18 cellular contexts compared by ENCODE assay signal in the genomic region with DNA sequence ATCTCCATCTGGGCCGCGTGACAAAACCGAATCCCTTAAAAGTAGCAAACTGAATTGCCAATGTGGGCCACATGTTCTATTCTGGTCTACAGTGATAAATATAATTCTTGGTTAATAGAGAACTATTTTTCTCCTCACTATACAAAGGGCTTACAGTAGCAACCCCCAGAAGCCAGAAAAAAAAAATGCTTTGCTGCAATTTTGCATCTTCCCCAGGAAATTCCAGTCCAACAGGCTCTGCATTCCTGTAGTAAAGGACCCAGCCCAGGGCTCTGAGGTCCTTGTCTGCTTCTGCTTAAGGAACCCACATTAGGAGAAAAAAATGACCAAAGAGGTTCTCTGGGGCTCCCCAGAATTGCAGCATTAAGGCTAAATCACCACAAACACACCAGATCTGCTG. TPM values are rescaled to one million over a fixed set of nuclear protein-coding genes. Genes with fewer than 3 reads are reported as not detected.
"Had no signal": no experiment of that assay in that cellular context is flagged by ENCODE, and none has a peak within 500 bp of the region (broad histone marks: within the 10 kb centered on the region; RNA-seq: fewer than 3 reads in every experiment).

No MANE protein-coding gene starts in this region.

- DNase-seq: activated CD4-positive, alpha-beta T cell treated with anti-CD3 and anti-CD28 coated beads, Interleukin-2, amount 50 U/mL, for 4 hours; activated gamma-delta T cell treated with Interleukin-2 at 50 U/mL for 16 hours; activated naive CD8-positive, alpha-beta T cell treated with anti-CD3 and anti-CD28 coated beads for 36 hours; activated T-cell treated with anti-CD3 and anti-CD28 coated beads for 4 hours; amygdala; dorsolateral prefrontal cortex; lower lobe of right lung; stimulated activated CD4-positive, alpha-beta T cell treated with anti-CD3 and anti-CD28 coated beads, Interleukin-4, amount 100 ng/mL, for 4 hours had no signal

- H3K4me1 Mint-ChIP-seq: activated naive CD8-positive, alpha-beta T cell treated with anti-CD3 and anti-CD28 coated beads for 36 hours; stimulated activated memory B cell treated with anti-CD40 and anti-IgM and Interleukin-4, amounts not matched to agents 10 μg/mL and 1 μg/mL and 100 μg/mL, for 72 hours had no signal

- H3K4me3 Mint-ChIP-seq: activated naive CD8-positive, alpha-beta T cell treated with anti-CD3 and anti-CD28 coated beads for 36 hours; activated T-helper 1 cell treated with anti-CD3 and anti-CD28 coated beads, Interleukin-12 subunit alpha, Interleukin-12 subunit beta, Interleukin-2, Interleukin-4 antibody, amounts not matched to agents 30 ng/mL and 10 ng/mL and 1 ng/mL, durations not matched to agents 14 hours and 24 hours and 36 hours; brain; natural killer cell treated with Interleukin-12 subunit alpha and Interleukin-12 subunit beta and Interleukin-15 and Interleukin-18, amount 100 ng/mL, for 72 hours; stimulated activated memory B cell treated with anti-CD40 and anti-IgM and Interleukin-4, amounts not matched to agents 10 μg/mL and 1 μg/mL and 100 μg/mL, for 72 hours; T-helper 2 cell treated with Interferon-gamma antibody and Interleukin-4, amounts not matched to agents 5 μg/mL and 100 μg/mL, for 36 hours had no signal

- H3K27ac Mint-ChIP-seq: activated naive CD8-positive, alpha-beta T cell treated with anti-CD3 and anti-CD28 coated beads for 36 hours; activated T-helper 1 cell treated with anti-CD3 and anti-CD28 coated beads, Interleukin-12 subunit alpha, Interleukin-12 subunit beta, Interleukin-2, Interleukin-4 antibody, amounts not matched to agents 30 ng/mL and 10 ng/mL and 1 ng/mL, durations not matched to agents 14 hours and 24 hours and 36 hours; brain; natural killer cell treated with Interleukin-12 subunit alpha and Interleukin-12 subunit beta and Interleukin-15 and Interleukin-18, amount 100 ng/mL, for 72 hours; stimulated activated memory B cell treated with anti-CD40 and anti-IgM and Interleukin-4, amounts not matched to agents 10 μg/mL and 1 μg/mL and 100 μg/mL, for 72 hours; T-helper 2 cell treated with Interferon-gamma antibody and Interleukin-4, amounts not matched to agents 5 μg/mL and 100 μg/mL, for 36 hours had no signal

- H3K9me3 ChIP-seq: lower lobe of right lung, neutrophil, tibial nerve had no signal

- H3K36me3 Mint-ChIP-seq: activated naive CD8-positive, alpha-beta T cell treated with anti-CD3 and anti-CD28 coated beads for 36 hours; brain; natural killer cell treated with Interleukin-12 subunit alpha and Interleukin-12 subunit beta and Interleukin-15 and Interleukin-18, amount 100 ng/mL, for 72 hours; stimulated activated memory B cell treated with anti-CD40 and anti-IgM and Interleukin-4, amounts not matched to agents 10 μg/mL and 1 μg/mL and 100 μg/mL, for 72 hours had no signal

- H3K36me3 ChIP-seq: lower lobe of right lung, neutrophil, tibial nerve had no signal

- H3K4me3 ChIP-seq: dorsolateral prefrontal cortex, lower lobe of right lung, SK-N-MC, tibial nerve had no signal

- ATAC-seq: natural killer cell treated with Interleukin-12 subunit alpha and Interleukin-12 subunit beta and Interleukin-15 and Interleukin-18, amount 100 ng/mL, for 72 hours; sciatic nerve; stimulated activated memory B cell treated with anti-CD40 and anti-IgM and Interleukin-4, amounts not matched to agents 10 μg/mL and 1 μg/mL and 100 μg/mL, for 72 hours had no signal

- H3K9me3 Mint-ChIP-seq: activated naive CD8-positive, alpha-beta T cell treated with anti-CD3 and anti-CD28 coated beads for 36 hours; activated T-helper 1 cell treated with anti-CD3 and anti-CD28 coated beads, Interleukin-12 subunit alpha, Interleukin-12 subunit beta, Interleukin-2, Interleukin-4 antibody, amounts not matched to agents 30 ng/mL and 10 ng/mL and 1 ng/mL, durations not matched to agents 14 hours and 24 hours and 36 hours; brain; natural killer cell treated with Interleukin-12 subunit alpha and Interleukin-12 subunit beta and Interleukin-15 and Interleukin-18, amount 100 ng/mL, for 72 hours; stimulated activated memory B cell treated with anti-CD40 and anti-IgM and Interleukin-4, amounts not matched to agents 10 μg/mL and 1 μg/mL and 100 μg/mL, for 72 hours; T-helper 2 cell treated with Interferon-gamma antibody and Interleukin-4, amounts not matched to agents 5 μg/mL and 100 μg/mL, for 36 hours had no signal

- H3K27me3 ChIP-seq: dorsolateral prefrontal cortex, tibial nerve had no signal

- H3K27me3 Mint-ChIP-seq: activated naive CD8-positive, alpha-beta T cell treated with anti-CD3 and anti-CD28 coated beads for 36 hours; stimulated activated memory B cell treated with anti-CD40 and anti-IgM and Interleukin-4, amounts not matched to agents 10 μg/mL and 1 μg/mL and 100 μg/mL, for 72 hours had no signal

- H3K27ac ChIP-seq: epithelial cell of prostate, lower lobe of right lung, neutrophil, SK-N-MC had no signal

- H3K4me1 ChIP-seq: lower lobe of right lung had no signal

RNA-seq across cellular contexts. Expression of a gene that starts 7.7 kb away (rescaled TPM):
- total RNA-seq: activated naive CD8-positive, alpha-beta T cell treated with anti-CD3 and anti-CD28 coated beads for 36 hours; activated T-helper 1 cell treated with anti-CD3 and anti-CD28 coated beads, Interleukin-12 subunit alpha, Interleukin-12 subunit beta, Interleukin-2, Interleukin-4 antibody, amounts not matched to agents 30 ng/mL and 10 ng/mL and 1 ng/mL, durations not matched to agents 14 hours and 24 hours and 36 hours; natural killer cell treated with Interleukin-12 subunit alpha and Interleukin-12 subunit beta and Interleukin-15 and Interleukin-18, amount 100 ng/mL, for 72 hours had no signal
